ENCODE assay signal across 1 cellular context in the genomic region with DNA sequence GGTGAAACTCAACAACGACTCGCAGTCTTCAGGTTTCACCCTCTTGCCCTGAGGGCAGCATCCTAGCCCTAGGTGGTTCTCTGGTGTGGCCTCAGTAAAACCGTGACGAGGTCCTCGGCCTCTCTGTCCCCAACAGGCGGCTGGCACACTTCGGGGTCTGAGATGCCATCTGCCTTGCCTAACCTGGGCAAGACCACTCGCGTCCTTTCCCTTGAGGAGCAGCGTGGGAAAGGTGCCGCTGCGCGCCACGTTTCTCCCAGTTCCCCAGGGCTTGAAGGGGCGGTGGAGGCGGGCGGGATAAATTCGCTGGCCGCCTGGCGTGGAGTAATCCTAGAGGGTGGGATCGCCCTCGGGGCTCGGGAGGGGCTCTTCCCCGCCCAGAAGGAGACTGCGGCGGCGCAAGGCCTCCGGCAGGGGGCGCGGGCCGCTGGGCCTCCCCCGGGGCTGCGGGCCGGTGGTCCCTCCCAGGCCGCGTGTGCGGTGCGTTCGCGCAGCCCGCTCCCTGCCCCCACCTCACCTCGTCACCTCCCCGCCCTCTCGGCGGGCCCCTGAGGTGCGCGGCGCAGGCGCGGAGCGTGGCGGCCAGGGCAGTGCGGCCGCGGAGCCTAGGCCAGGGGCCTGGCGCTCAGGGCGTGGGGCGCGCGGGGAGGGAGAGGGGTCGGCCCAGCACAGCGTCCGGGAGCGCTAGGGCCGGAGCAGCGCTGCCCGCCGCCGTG.
TF ChIP-seq lines count a peak whose summit lies in the region.

Gene ZNF639 (plus strand): TSS at position 551 of the 716 bp plus-strand sequence. CDS start 5,263 bp downstream, outside the sequence.

TF ChIP-seq in HepG2, 621 proteins besides CTCF, POLR2A, EP300 and RAD21 (continued from another document):
- TF ChIP-seq KIAA2018 (CRISPR knock-in tag; IDR thresholded peaks at IDR 0.05; ENCODE audit: borderline replicate concordance) (no peak), KMT2A (CRISPR knock-in tag; IDR thresholded peaks at IDR 0.05) (no peak; the same call in 1 of the 2 replicates), ZNF567 (CRISPR knock-in tag; IDR thresholded peaks at IDR 0.05; ENCODE audit: borderline replicate concordance) (0 out of 2 replicates have a peak, but pooled peaks have one; percentile 25), REST (IDR thresholded peaks at IDR 0.05; ENCODE audit: borderline replicate concordance in 1 of 2, low read depth in 1 of 2, low read length in 2 of 2) (no peak), ZNF768 (CRISPR knock-in tag; IDR thresholded peaks at IDR 0.05) (peak; percentile 37; the same call in 1 of the 2 replicates), MTF1 (CRISPR knock-in tag; IDR thresholded peaks at IDR 0.05) (no peak), RFX3 (CRISPR knock-in tag; IDR thresholded peaks at IDR 0.05) (no peak), HDAC2 (CRISPR knock-in tag; IDR thresholded peaks at IDR 0.05) (no peak; the same call in 1 of the 2 replicates), SMAD1 (CRISPR knock-in tag; IDR thresholded peaks at IDR 0.05; ENCODE audit: borderline replicate concordance, low read depth) (no peak), ZBTB7A (CRISPR knock-in tag; IDR thresholded peaks at IDR 0.05) (peak; percentile 83), ZNF564 (CRISPR knock-in tag; IDR thresholded peaks at IDR 0.05) (peak; percentile 40; the same call in 1 of the 2 replicates), NR3C1 (CRISPR knock-in tag; IDR thresholded peaks at IDR 0.05) (no peak), SIN3B (IDR thresholded peaks at IDR 0.05; ENCODE audit: low read length) (no peak), FOXO1 (CRISPR knock-in tag; IDR thresholded peaks at IDR 0.05) (no peak), ZNF800 (CRISPR knock-in tag; IDR thresholded peaks at IDR 0.05) (no peak), GATA4 (IDR thresholded peaks at IDR 0.05; ENCODE audit: borderline replicate concordance, low read depth) (no peak), SP140L (CRISPR knock-in tag; IDR thresholded peaks at IDR 0.05; ENCODE audit: borderline replicate concordance) (no peak), PAF1 (CRISPR knock-in tag; IDR thresholded peaks at IDR 0.05) (no peak)
